ENCODE assay signal across 2 cellular contexts in the genomic region with DNA sequence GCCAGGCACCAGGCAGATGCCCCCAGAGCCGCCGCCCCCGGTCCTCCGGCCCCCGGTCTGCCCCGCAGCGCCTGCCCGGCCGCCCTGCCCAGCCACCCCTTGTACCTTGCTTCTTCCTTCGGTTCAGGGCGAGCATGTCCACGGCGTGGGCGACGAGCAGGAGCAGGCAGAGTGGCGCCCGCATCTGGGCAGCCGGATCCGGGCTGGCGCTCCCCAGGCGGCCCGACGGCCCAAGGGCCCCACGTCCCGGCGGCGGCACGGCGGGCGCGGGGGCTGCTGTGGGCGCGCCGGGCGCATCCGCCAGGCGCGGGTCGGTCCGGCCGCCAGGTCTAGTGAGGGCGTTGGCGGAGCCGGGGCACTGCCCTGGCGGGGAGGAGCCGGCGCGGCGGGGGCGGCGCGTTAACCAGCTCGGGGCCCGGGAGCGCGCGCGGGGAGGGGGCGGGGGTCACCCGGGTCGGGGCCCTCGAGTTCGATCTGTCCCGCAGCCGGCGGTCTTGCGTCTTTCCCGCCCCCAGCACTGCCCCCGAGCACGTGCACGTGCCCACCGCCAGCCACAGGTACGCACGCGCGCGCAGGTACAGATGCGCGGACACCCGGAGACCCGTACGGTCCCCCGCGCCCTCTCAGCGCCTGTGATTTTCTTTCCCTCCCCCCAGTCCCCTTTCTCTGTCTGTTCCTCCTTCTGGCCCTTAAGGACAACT.
TF ChIP-seq lines count a peak whose summit lies in the region.

A gene (minus strand): TSS at position 331 of the 701 bp plus-strand sequence. CDS start 147 bp downstream, at position 184.

TF ChIP-seq in H1, 55 proteins besides CTCF, POLR2A, EP300 and RAD21:
- TF ChIP-seq RNF2 (IDR thresholded peaks at IDR 0.05; ENCODE audit: borderline replicate concordance, low read depth, low read length, missing control alignments, poor library complexity, severe bottlenecking), result no peak
- no peak for TF ChIP-seq ASH2L (IDR thresholded peaks at IDR 0.05; ENCODE audit: low read length)
- peak; percentile 39; the same call in 1 of the 2 replicates for TF ChIP-seq RBBP5 (IDR thresholded peaks at IDR 0.05; ENCODE audit: borderline replicate concordance, low read depth, low read length)
- peak; percentile 39; the same call in 1 of the 2 replicates for TF ChIP-seq SP4 (IDR thresholded peaks at IDR 0.05; ENCODE audit: low read length)
- TF ChIP-seq KDM4A (IDR thresholded peaks at IDR 0.05; ENCODE audit: low read depth, low read length, severe bottlenecking), result peak; percentile 93
- TF ChIP-seq, protein P1, sequence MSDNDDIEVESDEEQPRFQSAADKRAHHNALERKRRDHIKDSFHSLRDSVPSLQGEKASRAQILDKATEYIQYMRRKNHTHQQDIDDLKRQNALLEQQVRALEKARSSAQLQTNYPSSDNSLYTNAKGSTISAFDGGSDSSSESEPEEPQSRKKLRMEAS (IDR thresholded peaks at IDR 0.05), result peak; percentile 95
- 0 out of 2 replicates have a peak, but pooled peaks have one; percentile 9 for TF ChIP-seq SUZ12 (IDR thresholded peaks at IDR 0.05; ENCODE audit: low read length)
- TF ChIP-seq, protein P2, sequence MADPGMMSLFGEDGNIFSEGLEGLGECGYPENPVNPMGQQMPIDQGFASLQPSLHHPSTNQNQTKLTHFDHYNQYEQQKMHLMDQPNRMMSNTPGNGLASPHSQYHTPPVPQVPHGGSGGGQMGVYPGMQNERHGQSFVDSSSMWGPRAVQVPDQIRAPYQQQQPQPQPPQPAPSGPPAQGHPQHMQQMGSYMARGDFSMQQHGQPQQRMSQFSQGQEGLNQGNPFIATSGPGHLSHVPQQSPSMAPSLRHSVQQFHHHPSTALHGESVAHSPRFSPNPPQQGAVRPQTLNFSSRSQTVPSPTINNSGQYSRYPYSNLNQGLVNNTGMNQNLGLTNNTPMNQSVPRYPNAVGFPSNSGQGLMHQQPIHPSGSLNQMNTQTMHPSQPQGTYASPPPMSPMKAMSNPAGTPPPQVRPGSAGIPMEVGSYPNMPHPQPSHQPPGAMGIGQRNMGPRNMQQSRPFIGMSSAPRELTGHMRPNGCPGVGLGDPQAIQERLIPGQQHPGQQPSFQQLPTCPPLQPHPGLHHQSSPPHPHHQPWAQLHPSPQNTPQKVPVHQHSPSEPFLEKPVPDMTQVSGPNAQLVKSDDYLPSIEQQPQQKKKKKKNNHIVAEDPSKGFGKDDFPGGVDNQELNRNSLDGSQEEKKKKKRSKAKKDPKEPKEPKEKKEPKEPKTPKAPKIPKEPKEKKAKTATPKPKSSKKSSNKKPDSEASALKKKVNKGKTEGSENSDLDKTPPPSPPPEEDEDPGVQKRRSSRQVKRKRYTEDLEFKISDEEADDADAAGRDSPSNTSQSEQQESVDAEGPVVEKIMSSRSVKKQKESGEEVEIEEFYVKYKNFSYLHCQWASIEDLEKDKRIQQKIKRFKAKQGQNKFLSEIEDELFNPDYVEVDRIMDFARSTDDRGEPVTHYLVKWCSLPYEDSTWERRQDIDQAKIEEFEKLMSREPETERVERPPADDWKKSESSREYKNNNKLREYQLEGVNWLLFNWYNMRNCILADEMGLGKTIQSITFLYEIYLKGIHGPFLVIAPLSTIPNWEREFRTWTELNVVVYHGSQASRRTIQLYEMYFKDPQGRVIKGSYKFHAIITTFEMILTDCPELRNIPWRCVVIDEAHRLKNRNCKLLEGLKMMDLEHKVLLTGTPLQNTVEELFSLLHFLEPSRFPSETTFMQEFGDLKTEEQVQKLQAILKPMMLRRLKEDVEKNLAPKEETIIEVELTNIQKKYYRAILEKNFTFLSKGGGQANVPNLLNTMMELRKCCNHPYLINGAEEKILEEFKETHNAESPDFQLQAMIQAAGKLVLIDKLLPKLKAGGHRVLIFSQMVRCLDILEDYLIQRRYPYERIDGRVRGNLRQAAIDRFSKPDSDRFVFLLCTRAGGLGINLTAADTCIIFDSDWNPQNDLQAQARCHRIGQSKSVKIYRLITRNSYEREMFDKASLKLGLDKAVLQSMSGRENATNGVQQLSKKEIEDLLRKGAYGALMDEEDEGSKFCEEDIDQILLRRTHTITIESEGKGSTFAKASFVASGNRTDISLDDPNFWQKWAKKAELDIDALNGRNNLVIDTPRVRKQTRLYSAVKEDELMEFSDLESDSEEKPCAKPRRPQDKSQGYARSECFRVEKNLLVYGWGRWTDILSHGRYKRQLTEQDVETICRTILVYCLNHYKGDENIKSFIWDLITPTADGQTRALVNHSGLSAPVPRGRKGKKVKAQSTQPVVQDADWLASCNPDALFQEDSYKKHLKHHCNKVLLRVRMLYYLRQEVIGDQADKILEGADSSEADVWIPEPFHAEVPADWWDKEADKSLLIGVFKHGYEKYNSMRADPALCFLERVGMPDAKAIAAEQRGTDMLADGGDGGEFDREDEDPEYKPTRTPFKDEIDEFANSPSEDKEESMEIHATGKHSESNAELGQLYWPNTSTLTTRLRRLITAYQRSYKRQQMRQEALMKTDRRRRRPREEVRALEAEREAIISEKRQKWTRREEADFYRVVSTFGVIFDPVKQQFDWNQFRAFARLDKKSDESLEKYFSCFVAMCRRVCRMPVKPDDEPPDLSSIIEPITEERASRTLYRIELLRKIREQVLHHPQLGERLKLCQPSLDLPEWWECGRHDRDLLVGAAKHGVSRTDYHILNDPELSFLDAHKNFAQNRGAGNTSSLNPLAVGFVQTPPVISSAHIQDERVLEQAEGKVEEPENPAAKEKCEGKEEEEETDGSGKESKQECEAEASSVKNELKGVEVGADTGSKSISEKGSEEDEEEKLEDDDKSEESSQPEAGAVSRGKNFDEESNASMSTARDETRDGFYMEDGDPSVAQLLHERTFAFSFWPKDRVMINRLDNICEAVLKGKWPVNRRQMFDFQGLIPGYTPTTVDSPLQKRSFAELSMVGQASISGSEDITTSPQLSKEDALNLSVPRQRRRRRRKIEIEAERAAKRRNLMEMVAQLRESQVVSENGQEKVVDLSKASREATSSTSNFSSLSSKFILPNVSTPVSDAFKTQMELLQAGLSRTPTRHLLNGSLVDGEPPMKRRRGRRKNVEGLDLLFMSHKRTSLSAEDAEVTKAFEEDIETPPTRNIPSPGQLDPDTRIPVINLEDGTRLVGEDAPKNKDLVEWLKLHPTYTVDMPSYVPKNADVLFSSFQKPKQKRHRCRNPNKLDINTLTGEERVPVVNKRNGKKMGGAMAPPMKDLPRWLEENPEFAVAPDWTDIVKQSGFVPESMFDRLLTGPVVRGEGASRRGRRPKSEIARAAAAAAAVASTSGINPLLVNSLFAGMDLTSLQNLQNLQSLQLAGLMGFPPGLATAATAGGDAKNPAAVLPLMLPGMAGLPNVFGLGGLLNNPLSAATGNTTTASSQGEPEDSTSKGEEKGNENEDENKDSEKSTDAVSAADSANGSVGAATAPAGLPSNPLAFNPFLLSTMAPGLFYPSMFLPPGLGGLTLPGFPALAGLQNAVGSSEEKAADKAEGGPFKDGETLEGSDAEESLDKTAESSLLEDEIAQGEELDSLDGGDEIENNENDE (IDR thresholded peaks at IDR 0.05; ENCODE audit: insufficient replicate concordance, low read length), result no peak
- no peak for TF ChIP-seq BRCA1 (IDR thresholded peaks at IDR 0.05; ENCODE audit: low read depth, low read length)
- TF ChIP-seq HDAC6 (IDR thresholded peaks at IDR 0.05; ENCODE audit: low read depth, low read length), result no peak
- TF ChIP-seq, protein P3, sequence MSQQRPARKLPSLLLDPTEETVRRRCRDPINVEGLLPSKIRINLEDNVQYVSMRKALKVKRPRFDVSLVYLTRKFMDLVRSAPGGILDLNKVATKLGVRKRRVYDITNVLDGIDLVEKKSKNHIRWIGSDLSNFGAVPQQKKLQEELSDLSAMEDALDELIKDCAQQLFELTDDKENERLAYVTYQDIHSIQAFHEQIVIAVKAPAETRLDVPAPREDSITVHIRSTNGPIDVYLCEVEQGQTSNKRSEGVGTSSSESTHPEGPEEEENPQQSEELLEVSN (IDR thresholded peaks at IDR 0.05), result peak; percentile 97

TF ChIP-seq in neural cell, 6 proteins besides CTCF, POLR2A, EP300 and RAD21:
- TF ChIP-seq, protein P4, sequence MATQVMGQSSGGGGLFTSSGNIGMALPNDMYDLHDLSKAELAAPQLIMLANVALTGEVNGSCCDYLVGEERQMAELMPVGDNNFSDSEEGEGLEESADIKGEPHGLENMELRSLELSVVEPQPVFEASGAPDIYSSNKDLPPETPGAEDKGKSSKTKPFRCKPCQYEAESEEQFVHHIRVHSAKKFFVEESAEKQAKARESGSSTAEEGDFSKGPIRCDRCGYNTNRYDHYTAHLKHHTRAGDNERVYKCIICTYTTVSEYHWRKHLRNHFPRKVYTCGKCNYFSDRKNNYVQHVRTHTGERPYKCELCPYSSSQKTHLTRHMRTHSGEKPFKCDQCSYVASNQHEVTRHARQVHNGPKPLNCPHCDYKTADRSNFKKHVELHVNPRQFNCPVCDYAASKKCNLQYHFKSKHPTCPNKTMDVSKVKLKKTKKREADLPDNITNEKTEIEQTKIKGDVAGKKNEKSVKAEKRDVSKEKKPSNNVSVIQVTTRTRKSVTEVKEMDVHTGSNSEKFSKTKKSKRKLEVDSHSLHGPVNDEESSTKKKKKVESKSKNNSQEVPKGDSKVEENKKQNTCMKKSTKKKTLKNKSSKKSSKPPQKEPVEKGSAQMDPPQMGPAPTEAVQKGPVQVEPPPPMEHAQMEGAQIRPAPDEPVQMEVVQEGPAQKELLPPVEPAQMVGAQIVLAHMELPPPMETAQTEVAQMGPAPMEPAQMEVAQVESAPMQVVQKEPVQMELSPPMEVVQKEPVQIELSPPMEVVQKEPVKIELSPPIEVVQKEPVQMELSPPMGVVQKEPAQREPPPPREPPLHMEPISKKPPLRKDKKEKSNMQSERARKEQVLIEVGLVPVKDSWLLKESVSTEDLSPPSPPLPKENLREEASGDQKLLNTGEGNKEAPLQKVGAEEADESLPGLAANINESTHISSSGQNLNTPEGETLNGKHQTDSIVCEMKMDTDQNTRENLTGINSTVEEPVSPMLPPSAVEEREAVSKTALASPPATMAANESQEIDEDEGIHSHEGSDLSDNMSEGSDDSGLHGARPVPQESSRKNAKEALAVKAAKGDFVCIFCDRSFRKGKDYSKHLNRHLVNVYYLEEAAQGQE (IDR thresholded peaks at IDR 0.05; ENCODE audit: borderline replicate concordance), result no peak
- no peak for TF ChIP-seq MXI1 (conservative IDR thresholded peaks at IDR 0.05; ENCODE audit: poor library complexity, severe bottlenecking)
- TF ChIP-seq TAF1 (IDR thresholded peaks at IDR 0.05; ENCODE audit: low read depth), result no peak
- no peak for TF ChIP-seq POLR2AphosphoS5 (IDR thresholded peaks at IDR 0.05)
- TF ChIP-seq EZH2 (IDR thresholded peaks at IDR 0.05; ENCODE audit: borderline replicate concordance, insufficient read depth, low read length, poor library complexity, severe bottlenecking), result no peak
- no peak for TF ChIP-seq SMC3 (conservative IDR thresholded peaks at IDR 0.05; ENCODE audit: poor library complexity)
TF ChIP-seq in neural cell: peak in this region for 0.
